11 cellular contexts compared by ENCODE assay signal in genomic region chr1:167697667-167698141, GRCh38. TPM values are rescaled to one million over a fixed set of nuclear protein-coding genes. Genes with fewer than 3 reads are reported as not detected.
DNase-seq lines count a peak whose midpoint lies in the region; ATAC-seq, FAIRE-seq and TF ChIP-seq lines count a peak whose summit lies in the region.
"Had no signal": no experiment of that assay in that cellular context is flagged by ENCODE, and none has a peak within 500 bp of the region (broad histone marks: within the 10 kb centered on the region; RNA-seq: fewer than 3 reads in every experiment).

No MANE protein-coding gene starts in this region.

- no peaks in the 10 kb centered on the region for H3K9me3 ChIP-seq in mucosa of descending colon
- H3K9me3 ChIP-seq: Peyer's patch, sigmoid colon had no signal

- no peak for DNase-seq in activated naive CD4-positive, alpha-beta T cell treated with anti-CD3 and anti-CD28 coated beads, Interleukin-2, amount 50 U/mL, for 72 hours (ENCODE audit: low spot score in 2 of 2)
- DNase-seq in activated naive CD4-positive, alpha-beta T cell (lab: John Stamatoyannopoulos, UW): no peak
- peak in 2 of 3 donors; percentile 24 to 35 for DNase-seq in mucosa of descending colon
- DNase-seq in HTR-8/SVneo (ENCODE audit: insufficient read length, low spot score): no peak
- no peak for DNase-seq in NCI-H82 treated with DMSO at 0.1 percent for 48 hours (lab: John Stamatoyannopoulos, UW; ENCODE audit: unreplicated experiment)
- DNase-seq: NCI-H1436, sigmoid colon had no signal

- intact Hi-C loops in dendritic cell treated with granulocyte-macrophage colony-stimulating factor and Interleukin-4, amounts not matched to agents 40 ng/mL and 50 ng/mL, for 4 days (cut with micrococcal nuclease): no loop called here
- intact Hi-C loops in mucosa of descending colon (cut with DNase I, micrococcal nuclease): no loop called here

- H3K27me3 Mint-ChIP-seq in dendritic cell treated with granulocyte-macrophage colony-stimulating factor and Interleukin-4, amounts not matched to agents 40 ng/mL and 50 ng/mL, for 4 days: no peaks in the 10 kb centered on the region

- no peak overlapping the region for H3K4me3 ChIP-seq in mucosa of descending colon
- H3K4me3 ChIP-seq: Peyer's patch, sigmoid colon had no signal

- no peaks in the 10 kb centered on the region for H3K4me1 ChIP-seq in mucosa of descending colon (ENCODE audit: low read depth)
- H3K4me1 ChIP-seq: Peyer's patch, sigmoid colon had no signal

- peaks cover 18 to 22% of the 10 kb centered on the region in 2 donors for H3K36me3 Mint-ChIP-seq in activated naive CD4-positive, alpha-beta T cell treated with anti-CD3 and anti-CD28 coated beads, Interleukin-2, amount 50 U/mL, for 72 hours
- H3K36me3 Mint-ChIP-seq in dendritic cell treated with granulocyte-macrophage colony-stimulating factor and Interleukin-4, amounts not matched to agents 40 ng/mL and 50 ng/mL, for 4 days (ENCODE audit: low read depth): peaks cover 100% of the 10 kb centered on the region

- peak overlapping the region; percentile 60 to 97 for H3K27ac Mint-ChIP-seq in activated naive CD4-positive, alpha-beta T cell treated with anti-CD3 and anti-CD28 coated beads, Interleukin-2, amount 50 U/mL, for 72 hours
- peak overlapping the region; percentile 73 for H3K27ac Mint-ChIP-seq in dendritic cell treated with granulocyte-macrophage colony-stimulating factor and Interleukin-4, amounts not matched to agents 40 ng/mL and 50 ng/mL, for 4 days

- peaks cover 46% of the 10 kb centered on the region for H3K4me1 Mint-ChIP-seq in dendritic cell treated with granulocyte-macrophage colony-stimulating factor and Interleukin-4, amounts not matched to agents 40 ng/mL and 50 ng/mL, for 4 days (ENCODE audit: low read depth)

- no peak for TF ChIP-seq CTCF in mucosa of descending colon (IDR thresholded peaks at IDR 0.05)

- no peaks in the 10 kb centered on the region for H3K36me3 ChIP-seq in mucosa of descending colon (ENCODE audit: low read depth)
- H3K36me3 ChIP-seq: sigmoid colon had no signal

- no peaks in the 10 kb centered on the region for H3K9me3 Mint-ChIP-seq in activated naive CD4-positive, alpha-beta T cell treated with anti-CD3 and anti-CD28 coated beads, Interleukin-2, amount 50 U/mL, for 72 hours
- no peaks in the 10 kb centered on the region for H3K9me3 Mint-ChIP-seq in dendritic cell treated with granulocyte-macrophage colony-stimulating factor and Interleukin-4, amounts not matched to agents 40 ng/mL and 50 ng/mL, for 4 days

- no peak for ATAC-seq in activated naive CD4-positive, alpha-beta T cell treated with anti-CD3 and anti-CD28 coated beads, Interleukin-2, amount 50 U/mL, for 72 hours
- peak; percentile 69 for ATAC-seq in mucosa of descending colon
- ATAC-seq in HG03354 (IDR thresholded peaks at IDR 0.05; ENCODE audit: poor library complexity, severe bottlenecking, unreplicated experiment): no peak
- ATAC-seq in GM18517 (IDR thresholded peaks at IDR 0.05; ENCODE audit: unreplicated experiment): no peak

- H3K4me3 Mint-ChIP-seq in dendritic cell treated with granulocyte-macrophage colony-stimulating factor and Interleukin-4, amounts not matched to agents 40 ng/mL and 50 ng/mL, for 4 days: no peak overlapping the region

- FAIRE-seq in HTR-8/SVneo (lab: Jason Lieb, UNC): no peak

RNA-seq across cellular contexts. Expression of gene MPZL1, which starts 24.1 kb away (rescaled TPM):
- 10 to 100 TPM; 26.8 to 33.0 TPM for total RNA-seq in activated naive CD4-positive, alpha-beta T cell treated with anti-CD3 and anti-CD28 coated beads, Interleukin-2, amount 50 U/mL, for 72 hours
- 100 to 1,000 TPM in 2 of 3 donors, 10 to 100 TPM in 1; 95.6 to 117 (median 103) TPM for total RNA-seq in mucosa of descending colon

Comparison
In these comparisons a context has a peak if more than half of its experiments do, and no peak if none do; other contexts are left out.
1. DNase-seq: peak in mucosa of descending colon (2 of 3); none in activated naive CD4-positive, alpha-beta T cell treated with anti-CD3 and anti-CD28 coated beads, Interleukin-2, amount 50 U/mL, for 72 hours (0 of 2), activated naive CD4-positive, alpha-beta T cell (0 of 4), HTR-8/SVneo (single experiment) and NCI-H82 treated with DMSO at 0.1 percent for 48 hours (single experiment).